ENCODE assay signal across 27 cellular contexts in genomic region chr4:64405761-64406160, GRCh38. TPM values are rescaled to one million over a fixed set of nuclear protein-coding genes. Genes with fewer than 3 reads are reported as not detected.
"Had no signal": no experiment of that assay in that cellular context is flagged by ENCODE, and none has a peak within 500 bp of the region (broad histone marks: within the 10 kb centered on the region; RNA-seq: fewer than 3 reads in every experiment).

No MANE protein-coding gene starts in this region.

- DNase-seq: cerebellar nuclear complex; effector memory CD8-positive, alpha-beta T cell; hippocampal formation; left colon; mammary epithelial cell; midbrain; naive B cell; retina; sigmoid colon; small intestine; stimulated activated CD4-positive, alpha-beta T cell treated with anti-CD3 and anti-CD28 coated beads, Interleukin-2, amount 100 ng/mL, for 48 hours; stimulated activated CD8-positive, alpha-beta memory T cell treated with anti-CD3 and anti-CD28 coated beads, Interleukin-4, amount 100 ng/mL, for 48 hours; tibial artery; upper lobe of right lung had no signal

- H3K27ac ChIP-seq: epithelial cell of prostate, esophagus muscularis mucosa, parathyroid adenoma, prostate gland, sigmoid colon, tibial artery, upper lobe of right lung had no signal

- H3K4me3 Mint-ChIP-seq: dendritic cell treated with granulocyte-macrophage colony-stimulating factor and Interleukin-4, amounts not matched to agents 40 ng/mL and 50 ng/mL, for 4 days; effector memory CD8-positive, alpha-beta T cell; naive B cell; nephron; stimulated activated effector memory CD8-positive, alpha-beta T cell treated with anti-CD3 and anti-CD28 coated beads, Interleukin-12 subunit alpha, Interleukin-12 subunit beta, amount 100 ng/mL, for 72 hours; stimulated activated naive CD8-positive, alpha-beta T cell treated with anti-CD3 and anti-CD28 coated beads, Interleukin-15, Interleukin-2, amounts not matched to agents 100 ng/mL and 50 ng/mL, for 24 hours had no signal

- H2AFZ ChIP-seq: parathyroid adenoma had no signal

- H3K36me3 ChIP-seq: esophagus muscularis mucosa, prostate gland, sigmoid colon, tibial artery, upper lobe of right lung had no signal

- H3K4me1 ChIP-seq: esophagus muscularis mucosa, parathyroid adenoma, prostate gland, sigmoid colon, tibial artery, upper lobe of right lung had no signal

- H3K36me3 Mint-ChIP-seq: naive B cell; stimulated activated effector memory CD8-positive, alpha-beta T cell treated with anti-CD3 and anti-CD28 coated beads, Interleukin-12 subunit alpha, Interleukin-12 subunit beta, amount 100 ng/mL, for 72 hours had no signal

- H3K4me3 ChIP-seq: esophagus muscularis mucosa, prostate gland, sigmoid colon, tibial artery, upper lobe of right lung had no signal

- H3K4me1 Mint-ChIP-seq: naive B cell; nephron; stimulated activated effector memory CD8-positive, alpha-beta T cell treated with anti-CD3 and anti-CD28 coated beads, Interleukin-12 subunit alpha, Interleukin-12 subunit beta, amount 100 ng/mL, for 72 hours had no signal

- H3K27me3 ChIP-seq: esophagus muscularis mucosa, sigmoid colon, tibial artery, upper lobe of right lung had no signal

- H3K79me2 ChIP-seq: parathyroid adenoma had no signal

- H3K9me3 Mint-ChIP-seq: dendritic cell treated with granulocyte-macrophage colony-stimulating factor and Interleukin-4, amounts not matched to agents 40 ng/mL and 50 ng/mL, for 4 days; naive B cell; nephron had no signal

- H3K27me3 Mint-ChIP-seq: dendritic cell treated with granulocyte-macrophage colony-stimulating factor and Interleukin-4, amounts not matched to agents 40 ng/mL and 50 ng/mL, for 4 days; effector memory CD8-positive, alpha-beta T cell; naive B cell; stimulated activated naive CD8-positive, alpha-beta T cell treated with anti-CD3 and anti-CD28 coated beads, Interleukin-15, Interleukin-2, amounts not matched to agents 100 ng/mL and 50 ng/mL, for 24 hours had no signal

- H3K27ac Mint-ChIP-seq: dendritic cell treated with granulocyte-macrophage colony-stimulating factor and Interleukin-4, amounts not matched to agents 40 ng/mL and 50 ng/mL, for 4 days; effector memory CD8-positive, alpha-beta T cell; nephron; stimulated activated effector memory CD8-positive, alpha-beta T cell treated with anti-CD3 and anti-CD28 coated beads, Interleukin-12 subunit alpha, Interleukin-12 subunit beta, amount 100 ng/mL, for 72 hours; stimulated activated naive CD8-positive, alpha-beta T cell treated with anti-CD3 and anti-CD28 coated beads, Interleukin-15, Interleukin-2, amounts not matched to agents 100 ng/mL and 50 ng/mL, for 24 hours had no signal

- H3K9ac ChIP-seq: parathyroid adenoma had no signal

- ATAC-seq: effector memory CD8-positive, alpha-beta T cell; left colon; stimulated activated effector memory CD8-positive, alpha-beta T cell treated with anti-CD3 and anti-CD28 coated beads, Interleukin-12 subunit alpha, Interleukin-12 subunit beta, amount 100 ng/mL, for 72 hours; upper lobe of right lung had no signal

- H3K9me3 ChIP-seq: esophagus muscularis mucosa, prostate gland, sigmoid colon, tibial artery, upper lobe of right lung had no signal

RNA-seq across cellular contexts. Expression of gene TECRL, which starts 3.5 kb away (rescaled TPM):
- total RNA-seq: fibroblast of villous mesenchyme, kidney epithelial cell, left colon, lower leg skin, mammary epithelial cell, omental fat pad, sigmoid colon, temporal lobe, upper lobe of right lung had no signal
- polyA plus RNA-seq: mammary epithelial cell had no signal
